Comparison of ENCODE assay signal across 17 cellular contexts in genomic region chr3:147661916-147662315, GRCh38.
DNase-seq lines count a peak whose midpoint lies in the region; ATAC-seq and TF ChIP-seq lines count a peak whose summit lies in the region.
"Had no signal": no experiment of that assay in that cellular context is flagged by ENCODE, and none has a peak within 500 bp of the region (broad histone marks: within the 10 kb centered on the region; RNA-seq: fewer than 3 reads in every experiment).

No MANE protein-coding gene starts in this region.

- DNase-seq in COR-L47 (lab: John Stamatoyannopoulos, UW) (peak; percentile 12), NCI-H1417 treated with DMSO at 0.1 percent for 48 hours (lab: John Stamatoyannopoulos, UW) (peak; percentile 75), NCI-H526 treated with DMSO at 0.1 percent for 48 hours (lab: John Stamatoyannopoulos, UW) (peak; percentile 96), NAMALWA (ENCODE audit: low spot score) (no peak), MG63 (no peak)
- DNase-seq: C1 segment of cervical spinal cord, DMS 273 treated with DMSO at 0.1 percent for 48 hours, GF-D8, NCI-H2029 treated with DMSO at 0.1 percent for 48 hours, NCI-H226, NCI-H69, SHP77, SK-N-SH, T-helper 1 cell had no signal

- no peaks in the 10 kb centered on the region for H3K27me3 Mint-ChIP-seq in nephron (ENCODE audit: low read depth)

- no peak overlapping the region for H3K4me3 ChIP-seq in MG63
- H3K4me3 ChIP-seq: A549 had no signal

- TF ChIP-seq CTCF in nephron (IDR thresholded peaks at IDR 0.05; ENCODE audit: unreplicated experiment in 3 of 3) = no peak

- H3K36me3 ChIP-seq in MG63 = no peaks in the 10 kb centered on the region

- H3K4me1 Mint-ChIP-seq in nephron = peaks cover 31% of the 10 kb centered on the region

- no peak for ATAC-seq in GM18907 (IDR thresholded peaks at IDR 0.05; ENCODE audit: unreplicated experiment)
- ATAC-seq: A549 had no signal

- H3K27me3 ChIP-seq in MG63 = no peaks in the 10 kb centered on the region

- no peak overlapping the region for H3K4me3 Mint-ChIP-seq in nephron

- H3K36me3 Mint-ChIP-seq in nephron (ENCODE audit: low read depth) = no peaks in the 10 kb centered on the region

- no peaks in the 10 kb centered on the region for H3K9me3 ChIP-seq in MG63
- H3K9me3 ChIP-seq: A549, SK-N-SH had no signal

- H3K27ac Mint-ChIP-seq in nephron = peak overlapping the region in 2 of 3 experiments; percentile 18 to 48

- H3K9me3 Mint-ChIP-seq in nephron = no peaks in the 10 kb centered on the region

Comparison
In these comparisons a context has a peak if more than half of its experiments do, and no peak if none do; other contexts are left out.
1. DNase-seq: peak in COR-L47 (single experiment), NCI-H1417 treated with DMSO at 0.1 percent for 48 hours (single experiment) and NCI-H526 treated with DMSO at 0.1 percent for 48 hours (single experiment); none in NAMALWA (single experiment) and MG63 (single experiment).